8 cellular contexts compared by ENCODE assay signal in the genomic region with DNA sequence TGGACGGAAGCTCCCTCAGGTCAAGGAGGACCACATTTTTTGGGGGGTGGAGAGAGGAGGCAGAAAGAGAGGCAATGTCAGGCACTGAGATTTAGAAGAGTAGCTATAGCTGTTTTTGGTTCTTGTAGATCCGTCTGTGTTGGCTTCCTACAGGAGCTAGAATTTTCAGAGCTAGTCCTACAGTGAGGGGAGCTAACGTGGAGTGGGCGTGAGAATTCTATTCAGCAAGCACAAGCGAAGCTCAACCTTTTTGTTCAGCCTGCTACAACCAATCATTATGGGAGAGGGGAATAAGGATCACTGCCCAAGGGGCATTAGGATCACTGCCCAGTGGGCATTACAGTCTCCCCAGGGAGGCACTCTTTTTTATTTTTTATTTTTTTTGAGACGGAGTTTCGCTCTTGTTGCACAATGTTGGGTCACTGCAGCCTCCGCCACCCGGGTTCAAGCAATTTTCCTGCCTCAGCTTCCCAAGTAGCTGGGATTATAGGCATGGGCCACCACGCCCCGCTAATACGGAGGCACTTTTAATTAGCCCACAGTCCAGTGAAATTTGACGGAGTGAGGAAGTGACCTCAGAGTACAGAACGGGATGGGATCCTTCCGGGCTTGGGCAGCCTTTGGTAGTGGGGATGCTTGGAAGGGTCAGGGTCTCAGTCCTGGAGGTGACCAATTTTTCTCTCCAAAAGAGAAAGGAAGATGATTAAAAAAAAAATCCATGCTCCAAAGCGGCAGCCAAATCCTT. TPM values are rescaled to one million over a fixed set of nuclear protein-coding genes. Genes with fewer than 3 reads are reported as not detected.
A peak's percentile ranks its signal among the peaks of the same experiment; 100 is the strongest.
DNase-seq lines count a peak whose midpoint lies in the region; ATAC-seq and TF ChIP-seq lines count a peak whose summit lies in the region.

No MANE protein-coding gene starts in this region.

- no peak for TF ChIP-seq POLR2A in esophagus squamous epithelium (IDR thresholded peaks at IDR 0.05)

- DNase-seq in activated CD4-positive, alpha-beta T cell treated with anti-CD3 and anti-CD28 coated beads for 36 hours, result no peak
- no peak for DNase-seq in activated CD4-positive, alpha-beta T cell treated with anti-CD3 and anti-CD28 coated beads for 4 hours
- DNase-seq in SK-N-MC (ENCODE audit: low read depth, low spot score) (no peak), esophagus squamous epithelium (lab: John Stamatoyannopoulos, UW) (no peak), neuronal stem cell (ENCODE audit: low spot score) (no peak)
- DNase-seq in stimulated activated CD4-positive, alpha-beta T cell treated with anti-CD3 and anti-CD28 coated beads, Interleukin-4, amount 100 ng/mL, for 1 hour, result no peak

- peak overlapping the region; percentile 99 for H2BK5ac ChIP-seq in neuronal stem cell (ENCODE audit: low read length)

- H3K36me3 ChIP-seq in SK-N-MC (ENCODE audit: insufficient read depth, low read length) (peaks cover 24% of the 10 kb centered on the region), esophagus squamous epithelium (no peaks in the 10 kb centered on the region), neuronal stem cell (replicated peaks in 1 of 2; ENCODE audit: control insufficient read depth in 2 of 2, insufficient read depth in 2 of 2, low read length in 2 of 2) (peaks cover 0 to 25% of the 10 kb centered on the region in 2 donors)

- no peak overlapping the region for H3K4ac ChIP-seq in neuronal stem cell (ENCODE audit: low read length)

- peak overlapping the region; percentile 92 for H3K27ac Mint-ChIP-seq in activated CD4-positive, alpha-beta T cell treated with anti-CD3 and anti-CD28 coated beads for 36 hours

- H3K36me3 Mint-ChIP-seq in activated CD4-positive, alpha-beta T cell treated with anti-CD3 and anti-CD28 coated beads for 36 hours (ENCODE audit: low read depth), result peaks cover 43% of the 10 kb centered on the region

- intact Hi-C loops in activated CD4-positive, alpha-beta T cell treated with anti-CD3 and anti-CD28 coated beads for 36 hours (cut with DNase I, micrococcal nuclease), result loop anchor here (1.0 to 5.0 kb wide), 4 partner anchors 19 to 101 kb away; a partner anchor contains a TSS
- intact Hi-C loops in esophagus squamous epithelium (cut with DNase I), result no loop called here

- H3K9me3 ChIP-seq in SK-N-MC (ENCODE audit: low read depth, low read length) (no peaks in the 10 kb centered on the region), esophagus squamous epithelium (no peaks in the 10 kb centered on the region), neuronal stem cell (replicated peaks in 1 of 2; ENCODE audit: control insufficient read depth in 2 of 2, insufficient read depth in 1 of 2, low read depth in 1 of 2, low read length in 2 of 2) (no peaks in the 10 kb centered on the region)

- no peak overlapping the region for H4K91ac ChIP-seq in neuronal stem cell (ENCODE audit: low read depth, low read length, poor library complexity)

- peak overlapping the region; percentile 58 for H3K4me2 ChIP-seq in neuronal stem cell (ENCODE audit: insufficient read depth, low read length, poor library complexity, severe bottlenecking)

- H3K79me1 ChIP-seq in neuronal stem cell (ENCODE audit: low read depth, low read length), result no peaks in the 10 kb centered on the region

- no peaks in the 10 kb centered on the region for H3K27me3 Mint-ChIP-seq in activated CD4-positive, alpha-beta T cell treated with anti-CD3 and anti-CD28 coated beads for 36 hours

- CTCF ChIA-PET in activated CD4-positive, alpha-beta T cell treated with anti-CD3 and anti-CD28 coated beads for 36 hours (lab: Charles Lee), result interaction anchor here (0.5 to 1.4 kb wide), 8 partner anchors 11 to 1421 kb away, joined by 3 to 4 read pairs (median 3); no protein-coding TSS in a partner anchor

- peaks cover 39% of the 10 kb centered on the region for H3K4me1 Mint-ChIP-seq in activated CD4-positive, alpha-beta T cell treated with anti-CD3 and anti-CD28 coated beads for 36 hours

- no peak overlapping the region for H2BK12ac ChIP-seq in neuronal stem cell (ENCODE audit: low read length)

- H2AFZ ChIP-seq in neuronal stem cell (ENCODE audit: low read length), result peak overlapping the region; percentile 94

- H2BK15ac ChIP-seq in neuronal stem cell (ENCODE audit: low read length), result no peak overlapping the region

- H3K14ac ChIP-seq in neuronal stem cell (ENCODE audit: low read length), result no peak overlapping the region

- POLR2A ChIA-PET in activated CD4-positive, alpha-beta T cell treated with anti-CD3 and anti-CD28 coated beads for 36 hours (lab: Charles Lee), result interaction anchor here (0.5 to 0.8 kb wide), 3 partner anchors 92 to 121 kb away, joined by 3 to 6 read pairs (median 6); a partner anchor contains a TSS

- H3K27ac ChIP-seq in SK-N-MC, result no peak overlapping the region
- peak overlapping the region; percentile 93 to 100 (median 98) for H3K27ac ChIP-seq in esophagus squamous epithelium
- H3K27ac ChIP-seq in neuronal stem cell (replicated peaks; ENCODE audit: low read length), result peak overlapping the region; percentile 96

- no peak for ATAC-seq in activated CD4-positive, alpha-beta T cell treated with anti-CD3 and anti-CD28 coated beads for 36 hours
- ATAC-seq in GM19452 (IDR thresholded peaks at IDR 0.05; ENCODE audit: unreplicated experiment) (no peak), GM21367 (IDR thresholded peaks at IDR 0.05; ENCODE audit: unreplicated experiment) (no peak)

- H3K9me3 Mint-ChIP-seq in activated CD4-positive, alpha-beta T cell treated with anti-CD3 and anti-CD28 coated beads for 36 hours (ENCODE audit: low read depth), result no peaks in the 10 kb centered on the region

- H2AK5ac ChIP-seq in neuronal stem cell (ENCODE audit: low read depth, low read length), result no peak overlapping the region

- H3K23ac ChIP-seq in neuronal stem cell (ENCODE audit: low read depth, low read length, poor library complexity), result no peak overlapping the region

- H2BK120ac ChIP-seq in neuronal stem cell (ENCODE audit: low read depth, low read length), result no peak overlapping the region

- peaks cover 14 to 41% (median 30%) of the 10 kb centered on the region in 3 donors for H3K4me1 ChIP-seq in esophagus squamous epithelium
- H3K4me1 ChIP-seq in neuronal stem cell (ENCODE audit: control insufficient read depth in 2 of 2, insufficient read depth in 1 of 2, low read depth in 1 of 2, low read length in 2 of 2), result peaks cover 12 to 15% of the 10 kb centered on the region in 2 donors

- 15 to 32% methylated on average over 10 to 15 of the region's 16 CpGs for WGBS in esophagus squamous epithelium, 2 donors
- no CpG with 5 or more reads among the region's 16 CpGs for WGBS in neuronal stem cell (ENCODE audit: extremely low coverage in 2 of 2, insufficient read length in 2 of 2, insufficient replicate concordance in 1 of 2), 2 donors

- no peak for TF ChIP-seq CTCF in esophagus squamous epithelium (IDR thresholded peaks at IDR 0.05)

- peak overlapping the region; percentile 95 for H3K4me3 Mint-ChIP-seq in activated CD4-positive, alpha-beta T cell treated with anti-CD3 and anti-CD28 coated beads for 36 hours

- H3K9ac ChIP-seq in SK-N-MC (ENCODE audit: insufficient read length) (peak overlapping the region; percentile 86), neuronal stem cell (ENCODE audit: low read depth, low read length, poor library complexity) (no peak overlapping the region)

- H4K8ac ChIP-seq in neuronal stem cell (ENCODE audit: low read depth, low read length), result no peak overlapping the region

- H3K27me3 ChIP-seq in esophagus squamous epithelium (no peaks in the 10 kb centered on the region), neuronal stem cell (ENCODE audit: control insufficient read depth in 3 of 3, insufficient read depth in 3 of 3, low read depth in 1 of 3, low read length in 3 of 3) (no peaks in the 10 kb centered on the region)

- H3K4me3 ChIP-seq in SK-N-MC, result peak overlapping the region; percentile 88
- H3K4me3 ChIP-seq in esophagus squamous epithelium, result peak overlapping the region; percentile 67 to 99 (median 99)
- peak overlapping the region; percentile 68 to 90 for H3K4me3 ChIP-seq in neuronal stem cell (ENCODE audit: low read length in 2 of 2)

- H3K18ac ChIP-seq in neuronal stem cell (ENCODE audit: low read length), result no peak overlapping the region

RNA-seq across cellular contexts. Expression of a gene that starts 1.1 kb away (rescaled TPM):
- 10 to 100 TPM; 37.2 to 50.2 TPM for total RNA-seq in activated CD4-positive, alpha-beta T cell treated with anti-CD3 and anti-CD28 coated beads for 36 hours
- total RNA-seq in esophagus squamous epithelium, result 10 to 100 TPM; 39.4 to 49.1 (median 46.2) TPM
- polyA plus RNA-seq in neuronal stem cell (2013, experiment 1 of 2), result 22.5 TPM
- polyA plus RNA-seq in neuronal stem cell (2013, experiment 2 of 2), result 21.1 TPM

RNA-seq across cellular contexts. Expression of a gene that starts 41.4 kb away (rescaled TPM):
- 10 to 100 TPM; 23.2 to 25.9 TPM for total RNA-seq in activated CD4-positive, alpha-beta T cell treated with anti-CD3 and anti-CD28 coated beads for 36 hours
- 10 to 100 TPM; 14.9 to 31.3 (median 17.2) TPM for total RNA-seq in esophagus squamous epithelium
- polyA plus RNA-seq in neuronal stem cell (2013, experiment 1 of 2), result 11.2 TPM
- polyA plus RNA-seq in neuronal stem cell (2013, experiment 2 of 2), result 11.6 TPM
